18 cellular contexts compared by ENCODE assay signal in the genomic region with DNA sequence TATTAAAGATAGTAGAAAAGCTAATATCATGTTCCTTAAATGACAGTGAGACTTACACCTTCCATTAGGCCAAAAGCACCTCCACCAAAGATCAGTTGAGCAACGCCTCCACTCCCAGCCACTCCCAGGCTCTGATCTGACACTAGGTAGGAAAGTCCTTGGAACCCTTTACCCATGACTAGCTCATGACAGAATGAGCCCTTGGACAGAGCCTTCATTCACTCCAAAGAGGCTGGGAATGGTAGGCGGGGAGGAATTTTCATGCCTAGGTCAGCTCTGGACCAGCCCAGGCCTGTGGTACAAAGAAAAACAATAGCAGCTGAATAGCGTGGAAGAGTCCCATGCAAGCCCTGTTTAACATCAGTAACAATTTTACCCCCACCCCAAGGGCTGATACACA.
DNase-seq lines count a peak whose midpoint lies in the region; ATAC-seq, FAIRE-seq and TF ChIP-seq lines count a peak whose summit lies in the region.
"Had no signal": no experiment of that assay in that cellular context is flagged by ENCODE, and none has a peak within 500 bp of the region (broad histone marks: within the 10 kb centered on the region; RNA-seq: fewer than 3 reads in every experiment).

No MANE protein-coding gene starts in this region.

- no peaks in the 10 kb centered on the region for H3K36me3 ChIP-seq in bronchial epithelial cell (ENCODE audit: control insufficient read depth, insufficient read depth, low read length)

- no peak overlapping the region for H3K4me3 ChIP-seq in bronchial epithelial cell (ENCODE audit: low read depth, low read length)
- H3K4me3 ChIP-seq: GM23338 had no signal

- H3K27ac Mint-ChIP-seq in nephron: peak overlapping the region in 2 of 3 experiments; percentile 37 to 73
- H3K27ac Mint-ChIP-seq in T-helper 2 cell treated with Interferon-gamma antibody and Interleukin-4, amounts not matched to agents 5 μg/mL and 100 μg/mL, for 36 hours: no peak overlapping the region
- H3K27ac Mint-ChIP-seq: CD4-positive, alpha-beta memory T cell; GM23338; H9 had no signal

- peak; percentile 79 for DNase-seq in bronchial epithelial cell (ENCODE audit: low read depth)
- no peak for DNase-seq in T-helper 2 cell treated with Interferon-gamma antibody and Interleukin-4, amounts not matched to agents 5 μg/mL and 100 μg/mL, for 36 hours (ENCODE audit: low spot score)
- no peak for DNase-seq in NCI-H2081 (lab: John Stamatoyannopoulos, UW)
- DNase-seq in stimulated activated CD4-positive, alpha-beta T cell treated with anti-CD3 and anti-CD28 coated beads, Interleukin-15, amount 100 ng/mL, for 24 hours: no peak
- DNase-seq: C1 segment of cervical spinal cord; Calu3; CD4-positive, alpha-beta memory T cell; COR-L47; DMS53; DMS79 treated with DMSO at 0.1 percent for 48 hours; GF-D8; H9 had no signal

- H3K4me1 Mint-ChIP-seq in nephron: peaks cover 29% of the 10 kb centered on the region
- no peaks in the 10 kb centered on the region for H3K4me1 Mint-ChIP-seq in T-helper 2 cell treated with Interferon-gamma antibody and Interleukin-4, amounts not matched to agents 5 μg/mL and 100 μg/mL, for 36 hours (ENCODE audit: low read depth)
- H3K4me1 Mint-ChIP-seq: CD4-positive, alpha-beta memory T cell; GM23338; H9 had no signal

- no peaks in the 10 kb centered on the region for H3K36me3 Mint-ChIP-seq in nephron (ENCODE audit: low read depth)
- no peaks in the 10 kb centered on the region for H3K36me3 Mint-ChIP-seq in T-helper 2 cell treated with Interferon-gamma antibody and Interleukin-4, amounts not matched to agents 5 μg/mL and 100 μg/mL, for 36 hours (ENCODE audit: low read depth)
- H3K36me3 Mint-ChIP-seq: CD4-positive, alpha-beta memory T cell had no signal

- H3K27me3 ChIP-seq in bronchial epithelial cell (ENCODE audit: control insufficient read depth, insufficient read depth, low read length): no peaks in the 10 kb centered on the region

- ATAC-seq in esophagus mucosa: peak; percentile 44
- ATAC-seq: GM23338, HCT116 had no signal

- TF ChIP-seq CTCF in bronchial epithelial cell (IDR thresholded peaks at IDR 0.05; ENCODE audit: insufficient read depth, low read length, severe bottlenecking): no peak
- TF ChIP-seq CTCF in nephron (IDR thresholded peaks at IDR 0.05; ENCODE audit: unreplicated experiment in 3 of 3): no peak

- H3K4me3 Mint-ChIP-seq in nephron: no peak overlapping the region
- H3K4me3 Mint-ChIP-seq in T-helper 2 cell treated with Interferon-gamma antibody and Interleukin-4, amounts not matched to agents 5 μg/mL and 100 μg/mL, for 36 hours: no peak overlapping the region
- H3K4me3 Mint-ChIP-seq: GM23338, H9 had no signal

- no peaks in the 10 kb centered on the region for H3K9me3 Mint-ChIP-seq in nephron
- H3K9me3 Mint-ChIP-seq in T-helper 2 cell treated with Interferon-gamma antibody and Interleukin-4, amounts not matched to agents 5 μg/mL and 100 μg/mL, for 36 hours: no peaks in the 10 kb centered on the region
- H3K9me3 Mint-ChIP-seq: CD4-positive, alpha-beta memory T cell; GM23338; H9 had no signal

- peak; percentile 58 for FAIRE-seq in bronchial epithelial cell (lab: Jason Lieb, UNC)
- FAIRE-seq: GM12891, GM18507 had no signal

- H3K27me3 Mint-ChIP-seq in nephron (ENCODE audit: low read depth): no peaks in the 10 kb centered on the region
- H3K27me3 Mint-ChIP-seq in T-helper 2 cell treated with Interferon-gamma antibody and Interleukin-4, amounts not matched to agents 5 μg/mL and 100 μg/mL, for 36 hours (ENCODE audit: low read depth): no peaks in the 10 kb centered on the region
- H3K27me3 Mint-ChIP-seq: CD4-positive, alpha-beta memory T cell had no signal
